Comparison of ENCODE assay signal across 9 cellular contexts in the genomic region with DNA sequence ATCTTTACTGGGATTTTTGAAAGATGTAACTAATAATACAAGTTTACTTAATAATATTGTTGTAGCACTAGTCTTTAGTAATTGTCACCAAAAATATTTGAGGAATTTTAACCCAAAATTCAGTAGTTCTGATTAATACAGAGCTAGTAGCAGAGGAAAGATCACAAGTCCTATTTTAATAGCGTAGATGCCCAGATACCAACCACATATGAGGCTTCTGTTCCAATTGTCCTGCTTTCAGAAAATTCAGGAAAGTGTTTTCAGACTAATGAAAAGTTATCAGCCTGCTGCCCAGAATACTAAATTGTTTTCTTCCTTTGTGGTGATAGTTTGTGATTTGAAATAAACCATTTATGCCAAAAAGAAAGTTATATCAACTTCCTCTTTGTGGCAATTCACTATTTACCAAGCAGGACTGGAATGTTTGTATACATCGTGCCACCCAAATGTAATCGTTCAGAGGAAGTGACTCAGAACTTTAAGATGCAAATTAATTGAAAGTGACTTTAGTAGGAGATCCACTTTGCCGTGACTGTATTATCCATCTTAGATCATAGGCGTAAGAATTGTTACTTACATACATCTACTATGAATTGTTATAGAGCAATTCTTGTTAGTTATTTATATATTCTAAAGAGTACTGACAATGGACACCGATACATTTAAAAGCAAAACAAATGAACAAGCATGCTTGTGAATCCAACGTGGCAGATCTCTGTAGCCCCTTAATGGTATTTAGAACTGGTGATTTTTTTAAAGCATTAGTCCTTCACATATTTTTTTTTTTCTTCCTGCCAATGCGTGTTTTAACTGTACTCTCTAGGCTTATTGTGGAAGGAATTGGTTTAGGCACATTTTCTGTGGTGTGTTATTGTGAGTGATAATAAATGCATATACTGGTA.
A peak's percentile ranks its signal among the peaks of the same experiment; 100 is the strongest.
DNase-seq lines count a peak whose midpoint lies in the region; ATAC-seq, FAIRE-seq and TF ChIP-seq lines count a peak whose summit lies in the region.
"Had no signal": no experiment of that assay in that cellular context is flagged by ENCODE, and none has a peak within 500 bp of the region (broad histone marks: within the 10 kb centered on the region; RNA-seq: fewer than 3 reads in every experiment).

No MANE protein-coding gene starts in this region.

- peaks cover 9% of the 10 kb centered on the region for H3K4me1 Mint-ChIP-seq in activated CD4-positive, alpha-beta T cell treated with anti-CD3 and anti-CD28 coated beads for 36 hours
- H3K4me1 Mint-ChIP-seq in astrocyte (ENCODE audit: low read depth, unreplicated experiment) = peaks cover 21% of the 10 kb centered on the region
- H3K4me1 Mint-ChIP-seq in stimulated activated memory B cell treated with anti-CD40 and anti-IgM and Interleukin-4, amounts not matched to agents 10 μg/mL and 1 μg/mL and 100 μg/mL, for 72 hours = peaks cover 11% of the 10 kb centered on the region

- TF ChIP-seq POLR2A in stomach (IDR thresholded peaks at IDR 0.05) = no peak

- peaks cover 5% of the 10 kb centered on the region for H3K9me3 Mint-ChIP-seq in activated CD4-positive, alpha-beta T cell treated with anti-CD3 and anti-CD28 coated beads for 36 hours (ENCODE audit: low read depth)
- peaks cover 1% of the 10 kb centered on the region for H3K9me3 Mint-ChIP-seq in astrocyte (ENCODE audit: unreplicated experiment)
- no peaks in the 10 kb centered on the region for H3K9me3 Mint-ChIP-seq in stimulated activated memory B cell treated with anti-CD40 and anti-IgM and Interleukin-4, amounts not matched to agents 10 μg/mL and 1 μg/mL and 100 μg/mL, for 72 hours

- H4K20me1 ChIP-seq in astrocyte (ENCODE audit: insufficient read depth, low read length) = no peaks in the 10 kb centered on the region

- no peaks in the 10 kb centered on the region for H3K27me3 ChIP-seq in astrocyte (ENCODE audit: insufficient read depth, low read length)
- no peaks in the 10 kb centered on the region for H3K27me3 ChIP-seq in stomach

- peak overlapping the region; percentile 74 for H3K27ac ChIP-seq in astrocyte (ENCODE audit: low read depth, low read length)
- no peak overlapping the region for H3K27ac ChIP-seq in stomach

- peak; percentile 88 for FAIRE-seq in astrocyte (lab: Jason Lieb, UNC)
- FAIRE-seq: endometrium had no signal

- no peaks in the 10 kb centered on the region for H3K79me2 ChIP-seq in astrocyte (ENCODE audit: insufficient read depth, low read length)

- TF ChIP-seq CTCF in astrocyte (IDR thresholded peaks at IDR 0.05; ENCODE audit: insufficient read depth, low read depth, low read length) (no peak), stomach (IDR thresholded peaks at IDR 0.05) (no peak)

- intact Hi-C loops in activated CD4-positive, alpha-beta T cell treated with anti-CD3 and anti-CD28 coated beads for 36 hours (cut with DNase I, micrococcal nuclease) = no loop called here
- intact Hi-C loops in stomach (cut with DNase I; ENCODE audit: low total_unique reads) = no loop called here

- no peak overlapping the region for H3K27ac Mint-ChIP-seq in activated CD4-positive, alpha-beta T cell treated with anti-CD3 and anti-CD28 coated beads for 36 hours
- peak overlapping the region; percentile 54 for H3K27ac Mint-ChIP-seq in astrocyte (ENCODE audit: unreplicated experiment)
- no peak overlapping the region for H3K27ac Mint-ChIP-seq in stimulated activated memory B cell treated with anti-CD40 and anti-IgM and Interleukin-4, amounts not matched to agents 10 μg/mL and 1 μg/mL and 100 μg/mL, for 72 hours

- no peak overlapping the region for H2AFZ ChIP-seq in astrocyte (ENCODE audit: low read depth, low read length)

- peak overlapping the region; percentile 34 for H3K9ac ChIP-seq in astrocyte (ENCODE audit: low read length)

- H3K4me3 Mint-ChIP-seq in activated CD4-positive, alpha-beta T cell treated with anti-CD3 and anti-CD28 coated beads for 36 hours = no peak overlapping the region
- no peak overlapping the region for H3K4me3 Mint-ChIP-seq in astrocyte (ENCODE audit: unreplicated experiment)
- no peak overlapping the region for H3K4me3 Mint-ChIP-seq in stimulated activated memory B cell treated with anti-CD40 and anti-IgM and Interleukin-4, amounts not matched to agents 10 μg/mL and 1 μg/mL and 100 μg/mL, for 72 hours

- no peak for TF ChIP-seq EP300 in stomach (IDR thresholded peaks at IDR 0.05)

- H3K4me1 ChIP-seq in astrocyte (ENCODE audit: insufficient read depth, low read length) (peaks cover 18% of the 10 kb centered on the region), stomach (peaks cover 0 to 10% (median 3%) of the 10 kb centered on the region in 4 donors)

- ATAC-seq in activated CD4-positive, alpha-beta T cell treated with anti-CD3 and anti-CD28 coated beads for 36 hours = peak; percentile 51
- ATAC-seq in stimulated activated memory B cell treated with anti-CD40 and anti-IgM and Interleukin-4, amounts not matched to agents 10 μg/mL and 1 μg/mL and 100 μg/mL, for 72 hours = peak; percentile 68
- ATAC-seq in GM19467 (IDR thresholded peaks at IDR 0.05; ENCODE audit: unreplicated experiment) = no peak
- ATAC-seq in HG03039 (IDR thresholded peaks at IDR 0.05; ENCODE audit: unreplicated experiment) = no peak

- H3K9me3 ChIP-seq in astrocyte (ENCODE audit: insufficient read depth, low read depth, low read length) = no peaks in the 10 kb centered on the region
- no peaks in the 10 kb centered on the region for H3K9me3 ChIP-seq in stomach

- H3K36me3 ChIP-seq in astrocyte (ENCODE audit: insufficient read depth, low read length) (no peaks in the 10 kb centered on the region), stomach (no peaks in the 10 kb centered on the region)

- peak overlapping the region; percentile 75 for H3K4me2 ChIP-seq in astrocyte (ENCODE audit: low read length)

- H3K4me3 ChIP-seq in astrocyte (ENCODE audit: insufficient read depth, low read depth, low read length) = peak overlapping the region; percentile 17
- H3K4me3 ChIP-seq in stomach = no peak overlapping the region

- H3K27me3 Mint-ChIP-seq in activated CD4-positive, alpha-beta T cell treated with anti-CD3 and anti-CD28 coated beads for 36 hours = no peaks in the 10 kb centered on the region
- no peaks in the 10 kb centered on the region for H3K27me3 Mint-ChIP-seq in astrocyte (ENCODE audit: low read depth, unreplicated experiment)
- H3K27me3 Mint-ChIP-seq in stimulated activated memory B cell treated with anti-CD40 and anti-IgM and Interleukin-4, amounts not matched to agents 10 μg/mL and 1 μg/mL and 100 μg/mL, for 72 hours = no peaks in the 10 kb centered on the region

- DNase-seq in activated CD4-positive, alpha-beta T cell treated with anti-CD3 and anti-CD28 coated beads for 36 hours = no peak
- no peak for DNase-seq in activated CD4-positive, alpha-beta T cell treated with anti-CD3 and anti-CD28 coated beads for 48 hours
- DNase-seq in HT-29 (ENCODE audit: low spot score) (peak; percentile 90), astrocyte (ENCODE audit: low read depth) (peak; percentile 55), stomach (no peak)

- WGBS in stomach, 5 donors = 51 to 60% (median 55%) methylated on average over 8 of the region's 8 CpGs

- POLR2A ChIA-PET in activated CD4-positive, alpha-beta T cell treated with anti-CD3 and anti-CD28 coated beads for 36 hours (lab: Charles Lee) = no interaction called here

- H3K36me3 Mint-ChIP-seq in activated CD4-positive, alpha-beta T cell treated with anti-CD3 and anti-CD28 coated beads for 36 hours (ENCODE audit: low read depth) = peaks cover 29% of the 10 kb centered on the region
- H3K36me3 Mint-ChIP-seq in astrocyte (ENCODE audit: low read depth, unreplicated experiment) = peaks cover 1% of the 10 kb centered on the region
- peaks cover 13% of the 10 kb centered on the region for H3K36me3 Mint-ChIP-seq in stimulated activated memory B cell treated with anti-CD40 and anti-IgM and Interleukin-4, amounts not matched to agents 10 μg/mL and 1 μg/mL and 100 μg/mL, for 72 hours

- CTCF ChIA-PET in activated CD4-positive, alpha-beta T cell treated with anti-CD3 and anti-CD28 coated beads for 36 hours (lab: Charles Lee) = interaction anchor here (0.5 kb wide), 2 partner anchors 7 to 24 kb away, joined by 3 read pairs; no protein-coding TSS in a partner anchor

Comparison
In these comparisons a context has a peak if more than half of its experiments do, and no peak if none do; other contexts are left out.
1. ATAC-seq: peak in activated CD4-positive, alpha-beta T cell treated with anti-CD3 and anti-CD28 coated beads for 36 hours (single experiment) and stimulated activated memory B cell treated with anti-CD40 and anti-IgM and Interleukin-4, amounts not matched to agents 10 μg/mL and 1 μg/mL and 100 μg/mL, for 72 hours (single experiment); none in GM19467 (single experiment) and HG03039 (single experiment).
2. DNase-seq: peak in HT-29 (single experiment) and astrocyte (single experiment); none in activated CD4-positive, alpha-beta T cell treated with anti-CD3 and anti-CD28 coated beads for 36 hours (single experiment), activated CD4-positive, alpha-beta T cell treated with anti-CD3 and anti-CD28 coated beads for 48 hours (single experiment) and stomach (single experiment).